Comparison of ENCODE assay signal across 10 cellular contexts in the genomic region with DNA sequence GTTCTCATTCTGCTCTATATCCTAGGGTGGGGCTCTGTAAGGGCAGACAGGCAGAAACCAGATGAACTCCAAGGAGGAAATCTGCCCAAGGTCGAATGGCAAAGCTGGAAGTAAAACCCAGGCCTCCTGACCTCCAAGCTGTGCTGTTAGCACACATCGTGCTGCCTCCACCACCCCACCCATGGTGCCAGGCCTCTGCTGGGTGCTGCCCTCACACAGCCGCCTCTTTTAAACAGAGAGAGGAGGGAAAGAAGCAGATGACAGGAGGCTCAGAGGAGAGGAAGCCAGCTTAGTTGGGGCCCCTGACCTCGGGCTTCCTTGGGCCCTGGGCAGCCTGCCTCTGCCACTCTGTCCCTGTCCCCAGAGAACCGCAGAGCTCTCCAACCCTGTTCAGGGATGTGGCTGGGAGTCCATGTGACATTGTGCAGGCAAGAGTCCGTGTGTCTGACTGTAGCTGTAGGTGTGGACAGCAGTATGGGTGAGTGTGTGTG. TPM values are rescaled to one million over a fixed set of nuclear protein-coding genes. Genes with fewer than 3 reads are reported as not detected.
DNase-seq lines count a peak whose midpoint lies in the region; ATAC-seq and TF ChIP-seq lines count a peak whose summit lies in the region.
"Had no signal": no experiment of that assay in that cellular context is flagged by ENCODE, and none has a peak within 500 bp of the region (broad histone marks: within the 10 kb centered on the region; RNA-seq: fewer than 3 reads in every experiment).

No MANE protein-coding gene starts in this region.

- peak; percentile 3 for ATAC-seq in body of pancreas
- ATAC-seq in sciatic nerve = peak; percentile 11

- 46 to 58% methylated on average over 6 of the region's 6 CpGs for WGBS in body of pancreas, 2 donors

- peak; percentile 31 for DNase-seq in GM03348 (ENCODE audit: low spot score)
- DNase-seq in body of pancreas = no peak
- no peak for DNase-seq in right atrium auricular region (ENCODE audit: low spot score)
- no peak for DNase-seq in sciatic nerve (ENCODE audit: low spot score)
- DNase-seq in stimulated activated CD4-positive, alpha-beta T cell treated with anti-CD3 and anti-CD28 coated beads, Interleukin-4, amount 100 ng/mL, for 4 hours = no peak
- DNase-seq in NCI-H2107 treated with DMSO at 0.1 percent for 48 hours (lab: John Stamatoyannopoulos, UW; ENCODE audit: unreplicated experiment) = no peak
- DNase-seq in WERI-Rb-1 = no peak
- DNase-seq in DMS79 (lab: John Stamatoyannopoulos, UW) = no peak
- DNase-seq: cortex of kidney, NCI-H1436 had no signal

- H3K4me1 ChIP-seq in body of pancreas (peaks cover 21% of the 10 kb centered on the region), right atrium auricular region (peaks cover 0 to 37% of the 10 kb centered on the region in 2 donors)

- TF ChIP-seq CTCF in body of pancreas (IDR thresholded peaks at IDR 0.05) (no peak), right atrium auricular region (IDR thresholded peaks at IDR 0.05) (no peak), WERI-Rb-1 (IDR thresholded peaks at IDR 0.05; ENCODE audit: low read depth, low read length) (no peak)

- H3K9me3 ChIP-seq in body of pancreas (no peaks in the 10 kb centered on the region), right atrium auricular region (no peaks in the 10 kb centered on the region), WERI-Rb-1 (ENCODE audit: severe bottlenecking) (no peaks in the 10 kb centered on the region)

- H3K4me3 ChIP-seq in body of pancreas (no peak overlapping the region), right atrium auricular region (peak overlapping the region in 1 of 2 donors; percentile 73), WERI-Rb-1 (ENCODE audit: low read depth, low read length) (no peak overlapping the region)

- H3K27me3 ChIP-seq in body of pancreas = no peaks in the 10 kb centered on the region
- no peaks in the 10 kb centered on the region for H3K27me3 ChIP-seq in right atrium auricular region
- no peaks in the 10 kb centered on the region for H3K27me3 ChIP-seq in WERI-Rb-1 (ENCODE audit: insufficient read depth, low read depth, severe bottlenecking)

- H3K36me3 ChIP-seq in body of pancreas (replicated peaks in 1 of 2; ENCODE audit: insufficient read depth in 1 of 2, low read depth in 2 of 2) (no peaks in the 10 kb centered on the region), right atrium auricular region (no peaks in the 10 kb centered on the region), WERI-Rb-1 (no peaks in the 10 kb centered on the region)

- intact Hi-C loops in body of pancreas (cut with DNase I) = no loop called here
- intact Hi-C loops in sciatic nerve (cut with DNase I) = no loop called here

- H3K27ac ChIP-seq in body of pancreas = peak overlapping the region in 1 of 4 donors; percentile 13
- peak overlapping the region; percentile 94 for H3K27ac ChIP-seq in right atrium auricular region
- H3K27ac ChIP-seq in WERI-Rb-1 = no peak overlapping the region; the same call in 1 of the 2 replicates

- no peak for TF ChIP-seq POLR2A in body of pancreas (IDR thresholded peaks at IDR 0.05)

RNA-seq across cellular contexts. Expression of a gene that starts 1.1 kb away (rescaled TPM):
- total RNA-seq in body of pancreas (1 to 10 TPM; 2.3 to 4.9 TPM), right atrium auricular region (10 to 100 TPM; 19.0 to 32.8 TPM), sciatic nerve (9.1 TPM)

RNA-seq across cellular contexts. Expression of a gene that starts 50.5 kb away (rescaled TPM):
- total RNA-seq in body of pancreas (10 to 100 TPM; 40.2 to 63.8 TPM), right atrium auricular region (10 to 100 TPM; 62.5 to 65.7 TPM), sciatic nerve (125 TPM)

RNA-seq across cellular contexts. Expression of a gene that starts 51.1 kb away (rescaled TPM):
- 10 to 100 TPM; 12.5 to 22.7 TPM for total RNA-seq in body of pancreas
- 10 to 100 TPM; 23.9 to 34.4 TPM for total RNA-seq in right atrium auricular region
- 39.9 TPM for total RNA-seq in sciatic nerve
